ENCODE assay signal across 1 cellular context in genomic region chr1:2525896-2526823, GRCh38.
TF ChIP-seq lines count a peak whose summit lies in the region.

PANK4 (minus strand) TSS chr1:2526596; CDS start chr1:2526587, 9 bp downstream.

TF ChIP-seq in HepG2, 621 proteins besides CTCF, POLR2A, EP300 and RAD21 (continued from another document):
- TF ChIP-seq TFDP2 (CRISPR knock-in tag; IDR thresholded peaks at IDR 0.05) (peak; percentile 65; the same call in 1 of the 2 replicates), SAP130 (CRISPR knock-in tag; IDR thresholded peaks at IDR 0.05; ENCODE audit: low read depth) (peak; percentile 27; the same call in 1 of the 2 replicates), FOSL2 (CRISPR knock-in tag; IDR thresholded peaks at IDR 0.05) (no peak), PHF20 (CRISPR knock-in tag; IDR thresholded peaks at IDR 0.05) (peak; percentile 33; the same call in 1 of the 2 replicates), HCFC1 (IDR thresholded peaks at IDR 0.05; ENCODE audit: low read depth, low read length) (peak; percentile 98), ZC3H4 (CRISPR knock-in tag; IDR thresholded peaks at IDR 0.05; ENCODE audit: borderline replicate concordance) (no peak), ZFP82 (CRISPR knock-in tag; IDR thresholded peaks at IDR 0.05; ENCODE audit: borderline replicate concordance) (peak; percentile 73; the same call in 1 of the 2 replicates), ISX (CRISPR knock-in tag; conservative IDR thresholded peaks at IDR 0.05) (0 out of 2 replicates have a peak, but pooled peaks have one; percentile 44), LCORL (IDR thresholded peaks at IDR 0.05) (no peak), LCORL (CRISPR knock-in tag; IDR thresholded peaks at IDR 0.05) (0 out of 2 replicates have a peak, but pooled peaks have one; percentile 30), ASH2L (IDR thresholded peaks at IDR 0.05; ENCODE audit: insufficient read length, low read depth, low read length) (peak; percentile 46), MYC (CRISPR knock-in tag; IDR thresholded peaks at IDR 0.05; ENCODE audit: borderline replicate concordance) (peak; percentile 40; the same call in 1 of the 2 replicates), THAP11 (CRISPR knock-in tag; IDR thresholded peaks at IDR 0.05) (peak; percentile 98), ZNF430 (CRISPR knock-in tag; IDR thresholded peaks at IDR 0.05) (0 out of 2 replicates have a peak, but pooled peaks have one; percentile 4), UBTF (CRISPR knock-in tag; IDR thresholded peaks at IDR 0.05) (peak; percentile 41; the same call in 1 of the 2 replicates), AGO2 (optimal IDR thresholded peaks at IDR 0.05; ENCODE audit: low read depth, low read length) (peak; percentile 46), SPEN (CRISPR knock-in tag; IDR thresholded peaks at IDR 0.05; ENCODE audit: low read depth) (peak; percentile 34; the same call in 1 of the 2 replicates), ZMYM4 (CRISPR knock-in tag; IDR thresholded peaks at IDR 0.05) (peak; percentile 32; the same call in 1 of the 2 replicates), TBP (CRISPR knock-in tag; IDR thresholded peaks at IDR 0.05) (peak; percentile 96; the same call in 1 of the 2 replicates), IRF2 (CRISPR knock-in tag; IDR thresholded peaks at IDR 0.05) (0 out of 2 replicates have a peak, but pooled peaks have one; percentile 55), ZNF205 (CRISPR knock-in tag; IDR thresholded peaks at IDR 0.05) (no peak), ZNF597 (CRISPR knock-in tag; IDR thresholded peaks at IDR 0.05) (peak; percentile 96), ARNTL (CRISPR knock-in tag; IDR thresholded peaks at IDR 0.05) (no peak), FOXA3 (CRISPR knock-in tag; IDR thresholded peaks at IDR 0.05) (0 out of 2 replicates have a peak, but pooled peaks have one; percentile 22)
TF ChIP-seq in HepG2: peak in this region for 85.
